ENCODE assay signal across 8 cellular contexts in the genomic region with DNA sequence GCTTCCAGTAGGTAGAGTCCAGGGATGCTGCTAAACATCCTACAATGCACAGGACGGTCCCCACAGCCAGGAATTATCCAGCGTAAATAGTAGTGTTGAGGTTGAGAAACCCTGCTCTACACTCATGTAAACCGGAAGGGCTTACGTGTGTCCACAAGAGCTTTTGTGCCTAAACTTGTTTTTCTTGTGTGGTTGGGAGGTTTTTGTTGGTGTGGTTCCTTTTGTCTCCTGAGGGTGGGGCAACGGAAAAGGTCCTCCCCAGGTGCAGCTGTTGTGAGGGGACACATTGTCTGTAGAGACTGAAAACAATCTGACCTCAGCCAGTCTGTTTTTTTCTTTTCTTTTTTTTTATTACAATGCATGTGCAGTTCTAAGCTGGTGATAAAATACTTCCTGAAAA.
DNase-seq lines count a peak whose midpoint lies in the region; ATAC-seq and TF ChIP-seq lines count a peak whose summit lies in the region.

No MANE protein-coding gene starts in this region.

- WGBS in ovary, 3 donors, result 82 to 95% (median 92%) methylated on average over 5 of the region's 5 CpGs

- peak overlapping the region; percentile 55 for H3K27ac ChIP-seq in CD4-positive, CD25-positive, alpha-beta regulatory T cell (ENCODE audit: insufficient read depth, low read length, poor library complexity, severe bottlenecking)
- no peak overlapping the region for H3K27ac ChIP-seq in vagina
- no peak overlapping the region for H3K27ac ChIP-seq in ovary

- no peak for TF ChIP-seq POLR2A in vagina (IDR thresholded peaks at IDR 0.05)
- no peak for TF ChIP-seq POLR2A in ovary (IDR thresholded peaks at IDR 0.05)

- H3K36me3 Mint-ChIP-seq in CD4-positive, CD25-positive, alpha-beta regulatory T cell, result peaks cover 12% of the 10 kb centered on the region
- H3K36me3 Mint-ChIP-seq in activated naive CD8-positive, alpha-beta T cell treated with anti-CD3 and anti-CD28 coated beads, Interleukin-2, amount 50 U/mL, for 24 hours (ENCODE audit: low read depth), result peaks cover 10% of the 10 kb centered on the region

- TF ChIP-seq CTCF in vagina (IDR thresholded peaks at IDR 0.05) (no peak), ovary (IDR thresholded peaks at IDR 0.05) (no peak)

- H3K36me3 ChIP-seq in CD4-positive, CD25-positive, alpha-beta regulatory T cell (ENCODE audit: control insufficient read depth, insufficient read depth, low read length), result no peaks in the 10 kb centered on the region
- H3K36me3 ChIP-seq in vagina (no peaks in the 10 kb centered on the region), ovary (no peaks in the 10 kb centered on the region)

- peak overlapping the region; percentile 44 to 77 (median 62) for H3K4me3 Mint-ChIP-seq in CD4-positive, CD25-positive, alpha-beta regulatory T cell
- peak overlapping the region; percentile 7 for H3K4me3 Mint-ChIP-seq in activated naive CD8-positive, alpha-beta T cell treated with anti-CD3 and anti-CD28 coated beads, Interleukin-2, amount 50 U/mL, for 24 hours

- H3K4me1 Mint-ChIP-seq in CD4-positive, CD25-positive, alpha-beta regulatory T cell, result peaks cover 57 to 95% (median 78%) of the 10 kb centered on the region in 4 donors
- peaks cover 79% of the 10 kb centered on the region for H3K4me1 Mint-ChIP-seq in activated naive CD8-positive, alpha-beta T cell treated with anti-CD3 and anti-CD28 coated beads, Interleukin-2, amount 50 U/mL, for 24 hours

- peak; percentile 15 to 84 (median 69) for DNase-seq in CD4-positive, CD25-positive, alpha-beta regulatory T cell
- DNase-seq in KG1 (lab: John Stamatoyannopoulos, UW) (peak; percentile 18), vagina (ENCODE audit: extremely low spot score in 2 of 2) (no peak), ovary (no peak), midbrain (lab: John Stamatoyannopoulos, UW) (no peak)
- no peak for DNase-seq in activated naive CD8-positive, alpha-beta T cell treated with anti-CD3 and anti-CD28 coated beads, Interleukin-2, amount 50 U/mL, for 24 hours

- peak overlapping the region; percentile 49 for H3K4me3 ChIP-seq in CD4-positive, CD25-positive, alpha-beta regulatory T cell (ENCODE audit: low read depth, low read length)
- H3K4me3 ChIP-seq in vagina (no peak overlapping the region), ovary (no peak overlapping the region)

- peak; percentile 64 to 68 for ATAC-seq in CD4-positive, CD25-positive, alpha-beta regulatory T cell (ENCODE audit: low read depth in 2 of 2)
- ATAC-seq in GM19395 (IDR thresholded peaks at IDR 0.05; ENCODE audit: unreplicated experiment), result peak; percentile 62
- peak; percentile 10 for ATAC-seq in activated naive CD8-positive, alpha-beta T cell treated with anti-CD3 and anti-CD28 coated beads, Interleukin-2, amount 50 U/mL, for 24 hours
- ATAC-seq in GM18519 (IDR thresholded peaks at IDR 0.05; ENCODE audit: low FRiP score, unreplicated experiment), result no peak

- intact Hi-C loops in vagina (cut with DNase I), result no loop called here
- intact Hi-C loops in ovary (cut with DNase I), result no loop called here

- no peak for TF ChIP-seq EP300 in ovary (IDR thresholded peaks at IDR 0.05)

- no peaks in the 10 kb centered on the region for H3K9me3 ChIP-seq in CD4-positive, CD25-positive, alpha-beta regulatory T cell (ENCODE audit: control insufficient read depth in 2 of 2, low read length in 2 of 2)
- H3K9me3 ChIP-seq in vagina, result no peaks in the 10 kb centered on the region
- H3K9me3 ChIP-seq in ovary, result no peaks in the 10 kb centered on the region

- no peaks in the 10 kb centered on the region for H3K27me3 Mint-ChIP-seq in CD4-positive, CD25-positive, alpha-beta regulatory T cell
- no peaks in the 10 kb centered on the region for H3K27me3 Mint-ChIP-seq in activated naive CD8-positive, alpha-beta T cell treated with anti-CD3 and anti-CD28 coated beads, Interleukin-2, amount 50 U/mL, for 24 hours

- H3K4me1 ChIP-seq in CD4-positive, CD25-positive, alpha-beta regulatory T cell (ENCODE audit: control insufficient read depth, insufficient read depth, low read length, poor library complexity, severe bottlenecking), result peaks cover 73% of the 10 kb centered on the region
- peaks cover 40% of the 10 kb centered on the region for H3K4me1 ChIP-seq in vagina
- peaks cover 4% of the 10 kb centered on the region for H3K4me1 ChIP-seq in ovary (ENCODE audit: insufficient read depth)

- no peaks in the 10 kb centered on the region for H3K27me3 ChIP-seq in CD4-positive, CD25-positive, alpha-beta regulatory T cell (ENCODE audit: control insufficient read depth, insufficient read depth, low read length)
- H3K27me3 ChIP-seq in vagina (no peaks in the 10 kb centered on the region), ovary (no peaks in the 10 kb centered on the region)

- H3K27ac Mint-ChIP-seq in CD4-positive, CD25-positive, alpha-beta regulatory T cell, result peak overlapping the region; percentile 91 to 98 (median 96)
- peak overlapping the region; percentile 66 for H3K27ac Mint-ChIP-seq in activated naive CD8-positive, alpha-beta T cell treated with anti-CD3 and anti-CD28 coated beads, Interleukin-2, amount 50 U/mL, for 24 hours

- H3K9me3 Mint-ChIP-seq in CD4-positive, CD25-positive, alpha-beta regulatory T cell, result no peaks in the 10 kb centered on the region
- H3K9me3 Mint-ChIP-seq in activated naive CD8-positive, alpha-beta T cell treated with anti-CD3 and anti-CD28 coated beads, Interleukin-2, amount 50 U/mL, for 24 hours, result no peaks in the 10 kb centered on the region

Comparison
In these comparisons a context has a peak if more than half of its experiments do, and no peak if none do; other contexts are left out.
1. DNase-seq: peak in CD4-positive, CD25-positive, alpha-beta regulatory T cell (3 of 3) and KG1 (single experiment); none in activated naive CD8-positive, alpha-beta T cell treated with anti-CD3 and anti-CD28 coated beads, Interleukin-2, amount 50 U/mL, for 24 hours (single experiment), vagina (0 of 2), ovary (0 of 5) and midbrain (single experiment).